ENCODE assay signal across 2 cellular contexts in the genomic region with DNA sequence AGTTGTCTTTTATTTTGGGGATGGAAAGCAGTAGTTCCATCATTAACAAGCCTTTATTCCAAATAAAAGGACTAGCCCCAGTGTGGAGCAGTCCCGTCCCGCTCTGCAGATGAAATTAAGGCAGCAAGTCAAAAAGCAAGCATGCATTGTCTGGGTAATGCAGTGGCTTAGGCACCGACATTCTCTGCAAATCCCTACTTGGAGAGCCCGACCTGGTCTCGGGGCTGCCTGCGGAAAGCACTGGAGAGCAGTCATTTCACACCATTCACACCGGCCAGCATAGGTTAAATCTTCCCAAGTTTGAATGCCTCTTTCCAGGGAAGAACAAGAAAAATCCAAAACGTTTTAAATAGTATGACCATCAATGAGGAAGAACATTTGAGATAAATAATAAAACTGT.
TF ChIP-seq lines count a peak whose summit lies in the region.

No MANE protein-coding gene starts in this region.

TF ChIP-seq in GM23338, 12 proteins besides CTCF, POLR2A, EP300 and RAD21:
- TF ChIP-seq, protein P1, sequence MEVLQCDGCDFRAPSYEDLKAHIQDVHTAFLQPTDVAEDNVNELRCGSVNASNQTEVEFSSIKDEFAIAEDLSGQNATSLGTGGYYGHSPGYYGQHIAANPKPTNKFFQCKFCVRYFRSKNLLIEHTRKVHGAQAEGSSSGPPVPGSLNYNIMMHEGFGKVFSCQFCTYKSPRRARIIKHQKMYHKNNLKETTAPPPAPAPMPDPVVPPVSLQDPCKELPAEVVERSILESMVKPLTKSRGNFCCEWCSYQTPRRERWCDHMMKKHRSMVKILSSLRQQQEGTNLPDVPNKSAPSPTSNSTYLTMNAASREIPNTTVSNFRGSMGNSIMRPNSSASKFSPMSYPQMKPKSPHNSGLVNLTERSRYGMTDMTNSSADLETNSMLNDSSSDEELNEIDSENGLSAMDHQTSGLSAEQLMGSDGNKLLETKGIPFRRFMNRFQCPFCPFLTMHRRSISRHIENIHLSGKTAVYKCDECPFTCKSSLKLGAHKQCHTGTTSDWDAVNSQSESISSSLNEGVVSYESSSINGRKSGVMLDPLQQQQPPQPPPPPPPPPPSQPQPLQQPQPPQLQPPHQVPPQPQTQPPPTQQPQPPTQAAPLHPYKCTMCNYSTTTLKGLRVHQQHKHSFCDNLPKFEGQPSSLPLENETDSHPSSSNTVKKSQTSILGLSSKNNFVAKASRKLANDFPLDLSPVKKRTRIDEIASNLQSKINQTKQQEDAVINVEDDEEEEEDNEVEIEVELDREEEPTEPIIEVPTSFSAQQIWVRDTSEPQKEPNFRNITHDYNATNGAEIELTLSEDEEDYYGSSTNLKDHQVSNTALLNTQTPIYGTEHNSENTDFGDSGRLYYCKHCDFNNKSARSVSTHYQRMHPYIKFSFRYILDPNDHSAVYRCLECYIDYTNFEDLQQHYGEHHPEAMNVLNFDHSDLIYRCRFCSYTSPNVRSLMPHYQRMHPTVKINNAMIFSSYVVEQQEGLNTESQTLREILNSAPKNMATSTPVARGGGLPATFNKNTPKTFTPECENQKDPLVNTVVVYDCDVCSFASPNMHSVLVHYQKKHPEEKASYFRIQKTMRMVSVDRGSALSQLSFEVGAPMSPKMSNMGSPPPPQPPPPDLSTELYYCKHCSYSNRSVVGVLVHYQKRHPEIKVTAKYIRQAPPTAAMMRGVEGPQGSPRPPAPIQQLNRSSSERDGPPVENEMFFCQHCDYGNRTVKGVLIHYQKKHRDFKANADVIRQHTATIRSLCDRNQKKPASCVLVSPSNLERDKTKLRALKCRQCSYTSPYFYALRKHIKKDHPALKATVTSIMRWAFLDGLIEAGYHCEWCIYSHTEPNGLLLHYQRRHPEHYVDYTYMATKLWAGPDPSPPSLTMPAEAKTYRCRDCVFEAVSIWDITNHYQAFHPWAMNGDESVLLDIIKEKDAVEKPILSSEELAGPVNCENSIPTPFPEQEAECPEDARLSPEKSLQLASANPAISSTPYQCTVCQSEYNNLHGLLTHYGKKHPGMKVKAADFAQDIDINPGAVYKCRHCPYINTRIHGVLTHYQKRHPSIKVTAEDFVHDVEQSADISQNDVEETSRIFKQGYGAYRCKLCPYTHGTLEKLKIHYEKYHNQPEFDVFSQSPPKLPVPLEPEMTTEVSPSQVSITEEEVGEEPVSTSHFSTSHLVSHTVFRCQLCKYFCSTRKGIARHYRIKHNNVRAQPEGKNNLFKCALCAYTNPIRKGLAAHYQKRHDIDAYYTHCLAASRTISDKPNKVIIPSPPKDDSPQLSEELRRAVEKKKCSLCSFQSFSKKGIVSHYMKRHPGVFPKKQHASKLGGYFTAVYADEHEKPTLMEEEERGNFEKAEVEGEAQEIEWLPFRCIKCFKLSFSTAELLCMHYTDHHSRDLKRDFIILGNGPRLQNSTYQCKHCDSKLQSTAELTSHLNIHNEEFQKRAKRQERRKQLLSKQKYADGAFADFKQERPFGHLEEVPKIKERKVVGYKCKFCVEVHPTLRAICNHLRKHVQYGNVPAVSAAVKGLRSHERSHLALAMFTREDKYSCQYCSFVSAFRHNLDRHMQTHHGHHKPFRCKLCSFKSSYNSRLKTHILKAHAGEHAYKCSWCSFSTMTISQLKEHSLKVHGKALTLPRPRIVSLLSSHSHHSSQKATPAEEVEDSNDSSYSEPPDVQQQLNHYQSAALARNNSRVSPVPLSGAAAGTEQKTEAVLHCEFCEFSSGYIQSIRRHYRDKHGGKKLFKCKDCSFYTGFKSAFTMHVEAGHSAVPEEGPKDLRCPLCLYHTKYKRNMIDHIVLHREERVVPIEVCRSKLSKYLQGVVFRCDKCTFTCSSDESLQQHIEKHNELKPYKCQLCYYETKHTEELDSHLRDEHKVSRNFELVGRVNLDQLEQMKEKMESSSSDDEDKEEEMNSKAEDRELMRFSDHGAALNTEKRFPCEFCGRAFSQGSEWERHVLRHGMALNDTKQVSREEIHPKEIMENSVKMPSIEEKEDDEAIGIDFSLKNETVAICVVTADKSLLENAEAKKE (CRISPR knock-in tag; IDR thresholded peaks at IDR 0.05) = no peak
- TF ChIP-seq ZNF331 (CRISPR knock-in tag; IDR thresholded peaks at IDR 0.05; ENCODE audit: low read depth) (no peak), STAT1 (IDR thresholded peaks at IDR 0.05; ENCODE audit: unreplicated experiment) (no peak), EZH2phosphoT487 (IDR thresholded peaks at IDR 0.05; ENCODE audit: unreplicated experiment) (no peak), JUNB (IDR thresholded peaks at IDR 0.05; ENCODE audit: unreplicated experiment) (no peak), CREB1 (CRISPR knock-in tag; IDR thresholded peaks at IDR 0.05; ENCODE audit: low read depth) (no peak), POLR2AphosphoS5 (IDR thresholded peaks at IDR 0.05; ENCODE audit: low read depth) (no peak), NANOG (IDR thresholded peaks at IDR 0.05; ENCODE audit: borderline replicate concordance) (no peak)

TF ChIP-seq in H1, 55 proteins besides CTCF, POLR2A, EP300 and RAD21:
- TF ChIP-seq TBP (IDR thresholded peaks at IDR 0.05; ENCODE audit: low read depth, low read length) (no peak), TAF1 (IDR thresholded peaks at IDR 0.05; ENCODE audit: low read depth, low read length) (no peak), YY1 (IDR thresholded peaks at IDR 0.05; ENCODE audit: low read depth, low read length) (no peak), USF2 (IDR thresholded peaks at IDR 0.05; ENCODE audit: low read length) (no peak)
